ENCODE assay signal across 8 cellular contexts in the genomic region with DNA sequence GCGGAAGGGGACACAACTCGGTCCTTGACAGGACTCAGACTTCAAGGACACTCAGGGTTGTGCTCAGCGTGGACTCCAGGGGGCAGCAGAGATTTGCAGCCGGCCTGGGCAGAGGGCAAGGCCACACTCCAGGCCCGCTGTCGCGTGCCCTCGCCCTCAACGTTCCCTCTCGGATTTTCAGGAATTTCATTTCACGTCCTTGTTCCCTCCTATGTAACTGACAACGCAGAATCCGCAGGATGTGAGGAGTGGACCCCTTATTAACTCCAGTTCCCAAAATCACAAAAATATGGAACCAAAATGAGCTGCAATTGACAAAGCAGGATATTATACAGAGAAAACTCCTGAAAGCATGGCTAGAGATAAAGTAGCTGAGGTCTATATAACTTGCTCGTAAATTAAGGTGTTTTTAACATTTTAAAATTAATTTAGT. TPM values are rescaled to one million over a fixed set of nuclear protein-coding genes. Genes with fewer than 3 reads are reported as not detected.
DNase-seq lines count a peak whose midpoint lies in the region; ATAC-seq and TF ChIP-seq lines count a peak whose summit lies in the region.

No MANE protein-coding gene starts in this region.

- DNase-seq in CD8-positive, alpha-beta memory T cell = peak; percentile 32 to 65 (median 43)
- DNase-seq in NOMO-1 treated with dmso at 0.1 percent for 144 hours (lab: John Stamatoyannopoulos, UW; ENCODE audit: unreplicated experiment) (peak; percentile 54), erythroblast (lab: John Stamatoyannopoulos, UW) (peak; percentile 71 to 82), stomach (peak; percentile 77)
- DNase-seq in activated CD8-positive, alpha-beta memory T cell treated with anti-CD3 and anti-CD28 coated beads, Interleukin-2, amount 50 U/mL, for 4 hours = peak; percentile 66

- CTCF ChIA-PET in CD8-positive, alpha-beta memory T cell (lab: Charles Lee) = interaction anchor here (0.7 to 3.1 kb wide), 15 partner anchors 9 to 469 kb away, joined by 3 to 27 read pairs (median 6); no protein-coding TSS in a partner anchor

- peak overlapping the region in 1 of 8 donors; percentile 46 for H3K27ac Mint-ChIP-seq in CD8-positive, alpha-beta memory T cell
- no peak overlapping the region for H3K27ac Mint-ChIP-seq in nephron

- no peak overlapping the region for H3K27ac ChIP-seq in CD8-positive, alpha-beta memory T cell (ENCODE audit: low read depth, low read length)
- H3K27ac ChIP-seq in stomach = no peak overlapping the region

- no peaks in the 10 kb centered on the region for H3K9me3 Mint-ChIP-seq in CD8-positive, alpha-beta memory T cell
- peaks cover 2% of the 10 kb centered on the region for H3K9me3 Mint-ChIP-seq in nephron

- WGBS in stomach, 5 donors = 7 to 15% (median 10%) methylated on average over 14 of the region's 14 CpGs

- peaks cover 0 to 3% (median 0%) of the 10 kb centered on the region in 3 donors for H3K4me1 Mint-ChIP-seq in CD8-positive, alpha-beta memory T cell
- H3K4me1 Mint-ChIP-seq in nephron = no peaks in the 10 kb centered on the region

- POLR2A ChIA-PET in CD8-positive, alpha-beta memory T cell (lab: Charles Lee) = no interaction called here

- ATAC-seq in GM19351 (IDR thresholded peaks at IDR 0.05; ENCODE audit: unreplicated experiment) (peak; percentile 98), HG03342 (IDR thresholded peaks at IDR 0.05; ENCODE audit: unreplicated experiment) (peak; percentile 96)

- no peaks in the 10 kb centered on the region for H3K27me3 ChIP-seq in CD8-positive, alpha-beta memory T cell (ENCODE audit: insufficient read depth, low read length, poor library complexity, severe bottlenecking)
- H3K27me3 ChIP-seq in stomach = no peaks in the 10 kb centered on the region

- intact Hi-C loops in stomach (cut with DNase I; ENCODE audit: low total_unique reads) = no loop called here

- H3K36me3 Mint-ChIP-seq in CD8-positive, alpha-beta memory T cell = no peaks in the 10 kb centered on the region
- H3K36me3 Mint-ChIP-seq in nephron (ENCODE audit: low read depth) = no peaks in the 10 kb centered on the region

- no peak for TF ChIP-seq POLR2A in erythroblast (IDR thresholded peaks at IDR 0.05; ENCODE audit: low read length)
- TF ChIP-seq POLR2A in stomach (IDR thresholded peaks at IDR 0.05) = no peak

- TF ChIP-seq CTCF in nephron (IDR thresholded peaks at IDR 0.05; ENCODE audit: unreplicated experiment in 3 of 3) (peak; percentile 66 to 79 (median 68)), stomach (IDR thresholded peaks at IDR 0.05) (peak in 5 of 7 experiments; percentile 78 to 86 (median 81))

- no peaks in the 10 kb centered on the region for H3K36me3 ChIP-seq in CD8-positive, alpha-beta memory T cell (ENCODE audit: insufficient read depth, low read length)
- no peaks in the 10 kb centered on the region for H3K36me3 ChIP-seq in stomach

- H3K4me3 ChIP-seq in CD8-positive, alpha-beta memory T cell (ENCODE audit: low read length) = no peak overlapping the region
- no peak overlapping the region for H3K4me3 ChIP-seq in stomach

- no peak for TF ChIP-seq EP300 in stomach (IDR thresholded peaks at IDR 0.05)

- no peaks in the 10 kb centered on the region for H3K9me3 ChIP-seq in CD8-positive, alpha-beta memory T cell (ENCODE audit: low read length)
- H3K9me3 ChIP-seq in stomach = no peaks in the 10 kb centered on the region

- H3K4me3 Mint-ChIP-seq in CD8-positive, alpha-beta memory T cell = no peak overlapping the region
- no peak overlapping the region for H3K4me3 Mint-ChIP-seq in nephron

- H3K27me3 Mint-ChIP-seq in CD8-positive, alpha-beta memory T cell = peaks cover 0 to 22% of the 10 kb centered on the region in 2 donors
- peaks cover 11% of the 10 kb centered on the region for H3K27me3 Mint-ChIP-seq in nephron (ENCODE audit: low read depth)

- H3K4me1 ChIP-seq in CD8-positive, alpha-beta memory T cell (ENCODE audit: insufficient read depth, low read length) = no peaks in the 10 kb centered on the region
- H3K4me1 ChIP-seq in stomach = peaks cover 0 to 7% (median 0%) of the 10 kb centered on the region in 4 donors

RNA-seq across cellular contexts. Expression of a gene that starts 21.0 kb away (rescaled TPM):
- total RNA-seq in CD8-positive, alpha-beta memory T cell = 100 to 1,000 TPM; 145 to 150 TPM
- 105 TPM for polyA plus RNA-seq in CD8-positive, alpha-beta memory T cell
- 10 to 100 TPM in 4 of 5 donors, 1 to 10 TPM in 1; 3.5 to 90.6 (median 81.7) TPM for total RNA-seq in stomach
- polyA plus RNA-seq in stomach = 10 to 100 TPM; 50.7 to 62.6 (median 57.1) TPM
